19 cellular contexts compared by ENCODE assay signal in the genomic region with DNA sequence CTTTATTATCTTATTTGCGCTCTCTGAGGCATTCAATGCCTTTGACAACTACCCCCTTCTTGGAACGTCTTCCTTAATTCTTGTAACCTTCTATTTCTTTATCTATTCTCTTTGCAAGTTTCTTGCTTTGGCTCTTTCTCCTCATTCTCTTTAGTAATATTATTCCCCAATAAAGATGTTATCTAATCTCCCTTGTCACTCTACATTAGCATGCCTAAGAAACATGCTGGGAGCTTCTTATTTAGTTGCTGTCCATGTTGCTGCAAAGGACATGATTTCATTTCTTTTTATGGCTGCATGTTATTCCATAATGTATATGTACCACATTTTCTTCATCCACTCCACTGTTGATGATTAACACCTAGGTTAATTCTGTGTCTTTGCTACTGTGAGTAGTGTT.
DNase-seq lines count a peak whose midpoint lies in the region; ATAC-seq and TF ChIP-seq lines count a peak whose summit lies in the region.
"Had no signal": no experiment of that assay in that cellular context is flagged by ENCODE, and none has a peak within 500 bp of the region (broad histone marks: within the 10 kb centered on the region; RNA-seq: fewer than 3 reads in every experiment).

No MANE protein-coding gene starts in this region.

- H4K8ac ChIP-seq in IMR-90 (ENCODE audit: low read depth in 2 of 2, low read length in 2 of 2): no peak overlapping the region

- no peak overlapping the region for H2AFZ ChIP-seq in IMR-90 (replicated peaks; ENCODE audit: low read length, poor library complexity)

- H3K4me1 ChIP-seq in IMR-90 (ENCODE audit: control insufficient read depth, insufficient read depth, low read length) (peaks cover 11% of the 10 kb centered on the region), adipocyte (ENCODE audit: control insufficient read depth, insufficient read depth, low read length) (peaks cover 35% of the 10 kb centered on the region), suprapubic skin (no peaks in the 10 kb centered on the region)

- H3K4me2 ChIP-seq in IMR-90 (ENCODE audit: low read depth, low read length): no peak overlapping the region

- no peak for TF ChIP-seq RAD21 in IMR-90 (IDR thresholded peaks at IDR 0.05; ENCODE audit: low read length)

- TF ChIP-seq POLR2A in IMR-90 (IDR thresholded peaks at IDR 0.05; ENCODE audit: low read depth, low read length): no peak
- TF ChIP-seq POLR2A in suprapubic skin (IDR thresholded peaks at IDR 0.05): no peak

- no peak overlapping the region for H3K14ac ChIP-seq in IMR-90 (replicated peaks; ENCODE audit: low read depth, low read length)

- H3K27ac ChIP-seq in IMR-90 (ENCODE audit: insufficient read depth, low read length) (no peak overlapping the region), suprapubic skin (peak overlapping the region; percentile 25)

- no peak overlapping the region for H3K4me3 Mint-ChIP-seq in stimulated activated effector memory CD8-positive, alpha-beta T cell treated with anti-CD3 and anti-CD28 coated beads, Interleukin-12 subunit alpha, Interleukin-12 subunit beta, amount 100 ng/mL, for 72 hours
- H3K4me3 Mint-ChIP-seq: CD14-positive monocyte; CD4-positive, alpha-beta memory T cell; HFFc6 had no signal

- H4K20me1 ChIP-seq in IMR-90 (ENCODE audit: insufficient read depth, low read length): no peaks in the 10 kb centered on the region

- H3K23ac ChIP-seq in IMR-90 (ENCODE audit: low read depth, low read length): peak overlapping the region; percentile 4; the same call in 1 of the 2 replicates

- H3K36me3 ChIP-seq in IMR-90 (ENCODE audit: control insufficient read depth, insufficient read depth, low read length) (no peaks in the 10 kb centered on the region), adipocyte (ENCODE audit: control insufficient read depth, insufficient read depth, low read length, severe bottlenecking) (no peaks in the 10 kb centered on the region), suprapubic skin (no peaks in the 10 kb centered on the region)

- 100% methylated on average over 2 of the region's 2 CpGs; no CpG with 5 or more reads in 1 of the 2 experiments for WGBS in IMR-90 (ENCODE audit: extremely low coverage in 2 of 2, insufficient read length in 1 of 2), 2 experiments
- 60% methylated on average over 2 of the region's 2 CpGs for WGBS in suprapubic skin

- dilution Hi-C loops in IMR-90 (cut with HindIII; ENCODE audit: low sequenced_read_pairs, unreplicated experiment): no loop called here

- no peaks in the 10 kb centered on the region for H3K36me3 Mint-ChIP-seq in stimulated activated effector memory CD8-positive, alpha-beta T cell treated with anti-CD3 and anti-CD28 coated beads, Interleukin-12 subunit alpha, Interleukin-12 subunit beta, amount 100 ng/mL, for 72 hours
- H3K36me3 Mint-ChIP-seq: CD14-positive monocyte; CD4-positive, alpha-beta memory T cell had no signal

- no peak overlapping the region for H4K91ac ChIP-seq in IMR-90 (ENCODE audit: insufficient read depth, low read depth, low read length)

- H2BK5ac ChIP-seq in IMR-90 (ENCODE audit: low read depth, low read length, poor library complexity, severe bottlenecking): no peak overlapping the region

- no peaks in the 10 kb centered on the region for H3K4me1 Mint-ChIP-seq in stimulated activated effector memory CD8-positive, alpha-beta T cell treated with anti-CD3 and anti-CD28 coated beads, Interleukin-12 subunit alpha, Interleukin-12 subunit beta, amount 100 ng/mL, for 72 hours
- H3K4me1 Mint-ChIP-seq: CD14-positive monocyte; CD4-positive, alpha-beta memory T cell had no signal

- H4K5ac ChIP-seq in IMR-90 (ENCODE audit: low read depth, low read length): no peak overlapping the region

- H3K56ac ChIP-seq in IMR-90 (ENCODE audit: extremely low read depth, insufficient read depth, low read length): no peak overlapping the region

- H3K79me1 ChIP-seq in IMR-90 (ENCODE audit: low read depth in 1 of 2, low read length in 2 of 2): no peaks in the 10 kb centered on the region

- H3K4ac ChIP-seq in IMR-90 (ENCODE audit: low read depth, low read length): no peak overlapping the region

- no peak for ATAC-seq in IMR-90 (ENCODE audit: low read depth)
- no peak for ATAC-seq in stimulated activated effector memory CD8-positive, alpha-beta T cell treated with anti-CD3 and anti-CD28 coated beads, Interleukin-12 subunit alpha, Interleukin-12 subunit beta, amount 100 ng/mL, for 72 hours
- ATAC-seq: GM12878, HCT116 had no signal

- in situ Hi-C loops in IMR-90 (cut with MboI; ENCODE audit: low sequenced_read_pairs): no loop called here

- 0 out of 3 replicates have a peak overlapping the region, but pooled peaks have one; percentile 1 for H2BK15ac ChIP-seq in IMR-90 (ENCODE audit: low read depth, low read length)

- peaks cover 2% of the 10 kb centered on the region for H3K9me3 Mint-ChIP-seq in stimulated activated effector memory CD8-positive, alpha-beta T cell treated with anti-CD3 and anti-CD28 coated beads, Interleukin-12 subunit alpha, Interleukin-12 subunit beta, amount 100 ng/mL, for 72 hours
- H3K9me3 Mint-ChIP-seq: CD14-positive monocyte; CD4-positive, alpha-beta memory T cell; HFFc6 had no signal

- CTCF ChIA-PET in IMR-90 (lab: Yijun Ruan, JAX): interaction anchor here (1.1 kb wide), 1 partner anchor 15 kb away, joined by 4 read pairs; no protein-coding TSS in a partner anchor

- H3K9me3 ChIP-seq in IMR-90 (ENCODE audit: control insufficient read depth, insufficient read depth, low read length) (no peaks in the 10 kb centered on the region), adipocyte (ENCODE audit: control insufficient read depth, low read length) (no peaks in the 10 kb centered on the region), suprapubic skin (no peaks in the 10 kb centered on the region)

- H3K9me1 ChIP-seq in IMR-90 (ENCODE audit: insufficient read depth, low read length): peaks cover 5% of the 10 kb centered on the region; the same call in 1 of the 2 replicates

- H2AK9ac ChIP-seq in IMR-90 (replicated peaks; ENCODE audit: low read depth, low read length, poor library complexity): no peak overlapping the region

- no peak overlapping the region for H3K9ac ChIP-seq in IMR-90 (ENCODE audit: low read depth, low read length)
- peak overlapping the region; percentile 40 for H3K9ac ChIP-seq in adipocyte (ENCODE audit: low read length)

- no peak for TF ChIP-seq EP300 in suprapubic skin (IDR thresholded peaks at IDR 0.05)

- no peak overlapping the region for H2AK5ac ChIP-seq in IMR-90 (ENCODE audit: low read depth, low read length)

- H3K4me3 ChIP-seq in IMR-90 (ENCODE audit: insufficient read depth, low read depth, low read length) (no peak overlapping the region), adipocyte (ENCODE audit: low read length) (no peak overlapping the region), fibroblast of the aortic adventitia (ENCODE audit: low read depth, low read length) (no peak overlapping the region), suprapubic skin (no peak overlapping the region)
- H3K4me3 ChIP-seq: GM12878 had no signal

- TF ChIP-seq CTCF in IMR-90 (conservative IDR thresholded peaks at IDR 0.05; ENCODE audit: low read depth, low read length) (no peak), fibroblast of the aortic adventitia (IDR thresholded peaks at IDR 0.05; ENCODE audit: insufficient read depth, low read length) (no peak), suprapubic skin (IDR thresholded peaks at IDR 0.05) (no peak)

- POLR2A ChIA-PET in IMR-90 (lab: Charles Lee; ENCODE audit: unreplicated experiment): no interaction called here

- BruUV-seq in IMR-90 (replicated peaks; lab: Mats Ljungman, UMichigan): no TSS peak

- H3K27me3 ChIP-seq in IMR-90 (ENCODE audit: control insufficient read depth, insufficient read depth, low read length) (no peaks in the 10 kb centered on the region), adipocyte (replicated peaks; ENCODE audit: control insufficient read depth, insufficient read depth, low read length) (no peaks in the 10 kb centered on the region), suprapubic skin (no peaks in the 10 kb centered on the region)

- H2BK20ac ChIP-seq in IMR-90 (ENCODE audit: low read depth, low read length): no peak overlapping the region; the same call in 1 of the 2 replicates

- intact Hi-C loops in IMR-90 (cut with micrococcal nuclease): no loop called here

- DNase-seq in IMR-90 (no peak), adipocyte (ENCODE audit: low read depth) (no peak), fibroblast of the aortic adventitia (ENCODE audit: low read depth) (peak; percentile 69), suprapubic skin (ENCODE audit: low spot score in 2 of 2) (no peak), AG20443 (ENCODE audit: low spot score) (no peak)
- DNase-seq in stimulated activated naive CD4-positive, alpha-beta T cell treated with Interleukin-2 at 50 U/mL for 16 hours (lab: John Stamatoyannopoulos, UW): no peak
- no peak for DNase-seq in stimulated activated effector memory CD8-positive, alpha-beta T cell treated with anti-CD3 and anti-CD28 coated beads, Interleukin-12 subunit alpha, Interleukin-12 subunit beta, amount 100 ng/mL, for 72 hours (ENCODE audit: low spot score in 2 of 2)
- DNase-seq: ACHN; AML-193; CD4-positive, alpha-beta memory T cell; DMS153; DMS79 treated with DMSO at 0.1 percent for 48 hours; EL; GOT3; H7; HFFc6 had no signal

- H3K18ac ChIP-seq in IMR-90 (ENCODE audit: low read depth, low read length): no peak overlapping the region

- no peak overlapping the region for H3K27ac Mint-ChIP-seq in stimulated activated effector memory CD8-positive, alpha-beta T cell treated with anti-CD3 and anti-CD28 coated beads, Interleukin-12 subunit alpha, Interleukin-12 subunit beta, amount 100 ng/mL, for 72 hours
- H3K27ac Mint-ChIP-seq: CD14-positive monocyte; CD4-positive, alpha-beta memory T cell; HFFc6 had no signal

- no peak overlapping the region for H2BK120ac ChIP-seq in IMR-90 (ENCODE audit: low read depth, low read length)

TF ChIP-seq in IMR-90, 13 proteins besides CTCF, POLR2A, EP300 and RAD21 (continues in another document):
- TF ChIP-seq CHD1 (IDR thresholded peaks at IDR 0.05; ENCODE audit: low read depth, low read length) (no peak), RCOR1 (IDR thresholded peaks at IDR 0.05; ENCODE audit: insufficient replicate concordance, low read length) (no peak), FOS (IDR thresholded peaks at IDR 0.05; ENCODE audit: low read depth, low read length) (no peak), MXI1 (IDR thresholded peaks at IDR 0.05; ENCODE audit: borderline replicate concordance, low read depth, low read length) (no peak), USF2 (IDR thresholded peaks at IDR 0.05; ENCODE audit: low read depth, low read length) (no peak), MAZ (IDR thresholded peaks at IDR 0.05; ENCODE audit: borderline replicate concordance, low read depth, low read length) (no peak), RFX5 (IDR thresholded peaks at IDR 0.05; ENCODE audit: low read depth, low read length) (no peak), MAFK (IDR thresholded peaks at IDR 0.05; ENCODE audit: low read depth, low read length) (no peak)
